Comparison of ENCODE assay signal across 28 cellular contexts in the genomic region with DNA sequence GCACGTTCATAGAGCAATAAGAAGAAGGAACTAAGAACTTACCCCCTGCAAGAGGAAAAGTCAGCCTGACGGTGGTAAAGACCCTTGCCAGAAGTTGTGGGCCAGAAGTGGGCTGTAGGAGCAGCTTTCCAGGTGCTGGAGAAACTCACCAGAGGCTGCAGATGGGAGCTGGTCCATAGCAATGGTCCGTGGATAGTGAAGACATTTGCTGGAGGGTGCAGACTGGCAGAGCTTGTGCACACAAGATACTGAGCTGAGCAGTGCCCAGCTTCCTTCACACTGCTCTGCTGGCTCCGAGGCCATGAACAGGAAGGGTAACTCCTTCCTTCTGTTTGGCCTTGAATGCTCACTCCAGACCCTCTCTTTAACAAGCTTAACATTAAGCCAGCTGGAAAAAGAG.
DNase-seq lines count a peak whose midpoint lies in the region; ATAC-seq and TF ChIP-seq lines count a peak whose summit lies in the region.
"Had no signal": no experiment of that assay in that cellular context is flagged by ENCODE, and none has a peak within 500 bp of the region (broad histone marks: within the 10 kb centered on the region; RNA-seq: fewer than 3 reads in every experiment).

No MANE protein-coding gene starts in this region.

- no peaks in the 10 kb centered on the region for H3K9me3 ChIP-seq in neural progenitor cell (ENCODE audit: low read depth)
- H3K9me3 ChIP-seq: BE2C, colonic mucosa, mucosa of descending colon, thyroid gland had no signal

- ATAC-seq in activated CD8-positive, alpha-beta memory T cell treated with anti-CD3 and anti-CD28 coated beads, Interleukin-2, amount 10 ng/mL, durations not matched to agents 7 days and 5 days: peak; percentile 12
- ATAC-seq in sciatic nerve: no peak
- ATAC-seq: left cardiac atrium, mucosa of descending colon, right cardiac atrium had no signal

- H3K4me1 ChIP-seq in neural progenitor cell: peaks cover 4% of the 10 kb centered on the region
- H3K4me1 ChIP-seq: BE2C, colonic mucosa, parathyroid adenoma, thyroid gland had no signal

- peaks cover 14% of the 10 kb centered on the region for H3K27me3 Mint-ChIP-seq in activated CD8-positive, alpha-beta memory T cell treated with anti-CD3 and anti-CD28 coated beads, Interleukin-2, amount 10 ng/mL, durations not matched to agents 7 days and 5 days
- peaks cover 10% of the 10 kb centered on the region for H3K27me3 Mint-ChIP-seq in T-helper 1 cell treated with Interleukin-12 subunit alpha and Interleukin-12 subunit beta and Interleukin-4 antibody, amounts not matched to agents 30 μg/mL and 1 μg/mL, for 36 hours (ENCODE audit: low read depth)
- peaks cover 4% of the 10 kb centered on the region for H3K27me3 Mint-ChIP-seq in neural progenitor cell (ENCODE audit: insufficient read depth, low read depth)
- H3K27me3 Mint-ChIP-seq: stimulated activated naive CD8-positive, alpha-beta T cell treated with anti-CD3 and anti-CD28 coated beads, Interleukin-15, amount 100 ng/mL, for 72 hours had no signal

- H3K4me3 ChIP-seq in neural progenitor cell: no peak overlapping the region
- H3K4me3 ChIP-seq: cardiac muscle cell, colonic mucosa, mucosa of descending colon, thyroid gland had no signal

- no peaks in the 10 kb centered on the region for H3K36me3 Mint-ChIP-seq in activated CD8-positive, alpha-beta memory T cell treated with anti-CD3 and anti-CD28 coated beads, Interleukin-2, amount 10 ng/mL, durations not matched to agents 7 days and 5 days
- peaks cover 2% of the 10 kb centered on the region for H3K36me3 Mint-ChIP-seq in T-helper 1 cell treated with Interleukin-12 subunit alpha and Interleukin-12 subunit beta and Interleukin-4 antibody, amounts not matched to agents 30 μg/mL and 1 μg/mL, for 36 hours (ENCODE audit: low read depth)
- H3K36me3 Mint-ChIP-seq in neural progenitor cell: no peaks in the 10 kb centered on the region

- no peak overlapping the region for H3K9ac ChIP-seq in neural progenitor cell
- H3K9ac ChIP-seq: KMS-11, parathyroid adenoma had no signal

- no peak overlapping the region for H3K4me2 ChIP-seq in neural progenitor cell
- H3K4me2 ChIP-seq: KMS-11 had no signal

- no peak overlapping the region for H2AFZ ChIP-seq in neural progenitor cell (replicated peaks)
- H2AFZ ChIP-seq: parathyroid adenoma had no signal

- H3K79me2 ChIP-seq in neural progenitor cell (ENCODE audit: low read depth): no peaks in the 10 kb centered on the region
- H3K79me2 ChIP-seq: parathyroid adenoma had no signal

- TF ChIP-seq CTCF in neural progenitor cell (IDR thresholded peaks at IDR 0.05): no peak

- H3K27ac ChIP-seq in neural progenitor cell: no peak overlapping the region
- H3K27ac ChIP-seq: cardiac muscle cell, colonic mucosa, KMS-11, parathyroid adenoma, thyroid gland had no signal

- H3F3A ChIP-seq in neural progenitor cell (ENCODE audit: low read depth): no peaks in the 10 kb centered on the region

- DNase-seq in activated CD8-positive, alpha-beta memory T cell treated with anti-CD3 and anti-CD28 coated beads, Interleukin-2, amount 10 ng/mL, durations not matched to agents 7 days and 5 days: no peak
- DNase-seq in activated CD8-positive, alpha-beta memory T cell treated with anti-CD3 and anti-CD28 coated beads for 24 hours: no peak
- DNase-seq in DMS153 (lab: John Stamatoyannopoulos, UW) (peak; percentile 27), neural progenitor cell (ENCODE audit: low spot score) (no peak), sciatic nerve (ENCODE audit: low spot score) (no peak), NCI-H1092 (lab: John Stamatoyannopoulos, UW) (no peak)
- DNase-seq: BE2C; colonic mucosa; effector CD4-positive, alpha-beta T cell; GDM1; H9; hypothalamus; left cardiac atrium; mammary epithelial cell; mucosa of descending colon; NCI-H1417 treated with DMSO at 0.1 percent for 48 hours; NCI-H2081; NCI-H526 treated with DMSO at 0.1 percent for 48 hours; right cardiac atrium; SHP77 treated with DMSO at 0.1 percent for 48 hours; T-helper 9 cell; thyroid gland had no signal

- CTCF ChIA-PET in activated CD8-positive, alpha-beta memory T cell treated with anti-CD3 and anti-CD28 coated beads, Interleukin-2, amount 10 ng/mL, durations not matched to agents 7 days and 5 days (lab: Charles Lee): no interaction called here

- peaks cover 4% of the 10 kb centered on the region for H3K9me3 Mint-ChIP-seq in activated CD8-positive, alpha-beta memory T cell treated with anti-CD3 and anti-CD28 coated beads, Interleukin-2, amount 10 ng/mL, durations not matched to agents 7 days and 5 days (ENCODE audit: low read depth)
- no peaks in the 10 kb centered on the region for H3K9me3 Mint-ChIP-seq in T-helper 1 cell treated with Interleukin-12 subunit alpha and Interleukin-12 subunit beta and Interleukin-4 antibody, amounts not matched to agents 30 μg/mL and 1 μg/mL, for 36 hours
- H3K9me3 Mint-ChIP-seq in neural progenitor cell: no peaks in the 10 kb centered on the region
- H3K9me3 Mint-ChIP-seq: activated T-cell treated with anti-CD3 and anti-CD28 coated beads, Interleukin-2, amount 50 U/mL, for 72 hours; H9; stimulated activated naive CD8-positive, alpha-beta T cell treated with anti-CD3 and anti-CD28 coated beads, Interleukin-15, amount 100 ng/mL, for 72 hours had no signal

- H3K4me1 Mint-ChIP-seq in activated CD8-positive, alpha-beta memory T cell treated with anti-CD3 and anti-CD28 coated beads, Interleukin-2, amount 10 ng/mL, durations not matched to agents 7 days and 5 days: peaks cover 44% of the 10 kb centered on the region
- peaks cover 45% of the 10 kb centered on the region for H3K4me1 Mint-ChIP-seq in T-helper 1 cell treated with Interleukin-12 subunit alpha and Interleukin-12 subunit beta and Interleukin-4 antibody, amounts not matched to agents 30 μg/mL and 1 μg/mL, for 36 hours (ENCODE audit: low read depth)
- peaks cover 23% of the 10 kb centered on the region for H3K4me1 Mint-ChIP-seq in neural progenitor cell

- H3K36me3 ChIP-seq in neural progenitor cell: no peaks in the 10 kb centered on the region
- H3K36me3 ChIP-seq: BE2C, cardiac muscle cell, colonic mucosa, thyroid gland had no signal

- peak overlapping the region; percentile 73 for H3K27ac Mint-ChIP-seq in activated CD8-positive, alpha-beta memory T cell treated with anti-CD3 and anti-CD28 coated beads, Interleukin-2, amount 10 ng/mL, durations not matched to agents 7 days and 5 days
- peak overlapping the region; percentile 63 for H3K27ac Mint-ChIP-seq in T-helper 1 cell treated with Interleukin-12 subunit alpha and Interleukin-12 subunit beta and Interleukin-4 antibody, amounts not matched to agents 30 μg/mL and 1 μg/mL, for 36 hours
- peak overlapping the region; percentile 57 for H3K27ac Mint-ChIP-seq in neural progenitor cell
- H3K27ac Mint-ChIP-seq: activated T-cell treated with anti-CD3 and anti-CD28 coated beads, Interleukin-2, amount 50 U/mL, for 72 hours; H9 had no signal

- H3K27me3 ChIP-seq in neural progenitor cell: no peaks in the 10 kb centered on the region
- H3K27me3 ChIP-seq: cardiac muscle cell, colonic mucosa, thyroid gland had no signal

- no peak overlapping the region for H3K4me3 Mint-ChIP-seq in activated CD8-positive, alpha-beta memory T cell treated with anti-CD3 and anti-CD28 coated beads, Interleukin-2, amount 10 ng/mL, durations not matched to agents 7 days and 5 days
- no peak overlapping the region for H3K4me3 Mint-ChIP-seq in T-helper 1 cell treated with Interleukin-12 subunit alpha and Interleukin-12 subunit beta and Interleukin-4 antibody, amounts not matched to agents 30 μg/mL and 1 μg/mL, for 36 hours
- no peak overlapping the region for H3K4me3 Mint-ChIP-seq in neural progenitor cell
- H3K4me3 Mint-ChIP-seq: H9 had no signal

- intact Hi-C loops in sciatic nerve (cut with DNase I): no loop called here

- no peaks in the 10 kb centered on the region for H4K20me1 ChIP-seq in neural progenitor cell (ENCODE audit: low read depth)
